1 cellular context compared by ENCODE assay signal in genomic region chr2:3423492-3424170, GRCh38.
TF ChIP-seq lines count a peak whose summit lies in the region.

No MANE protein-coding gene starts in this region.

TF ChIP-seq in HepG2, 621 proteins besides CTCF, POLR2A, EP300 and RAD21 (continued from another document and continues in another):
- TF ChIP-seq KIAA2018 (CRISPR knock-in tag; IDR thresholded peaks at IDR 0.05; ENCODE audit: borderline replicate concordance) (no peak), ZNF556 (CRISPR knock-in tag; IDR thresholded peaks at IDR 0.05; ENCODE audit: borderline replicate concordance) (0 out of 2 replicates have a peak, but pooled peaks have one; percentile 60), JARID2 (CRISPR knock-in tag; IDR thresholded peaks at IDR 0.05; ENCODE audit: insufficient replicate concordance) (no peak), ZFP37 (CRISPR knock-in tag; IDR thresholded peaks at IDR 0.05; ENCODE audit: borderline replicate concordance) (no peak), SNAI1 (CRISPR knock-in tag; IDR thresholded peaks at IDR 0.05; ENCODE audit: borderline replicate concordance) (no peak), ZFP82 (CRISPR knock-in tag; IDR thresholded peaks at IDR 0.05; ENCODE audit: borderline replicate concordance) (no peak), GFI1 (CRISPR knock-in tag; IDR thresholded peaks at IDR 0.05; ENCODE audit: borderline replicate concordance) (no peak), POLR2AphosphoS5 (IDR thresholded peaks at IDR 0.05; ENCODE audit: low read depth, low read length) (no peak), SOX13 (IDR thresholded peaks at IDR 0.05) (no peak), SOX13 (CRISPR knock-in tag; conservative IDR thresholded peaks at IDR 0.05 in 1 of 2, IDR thresholded peaks at IDR 0.05 in 1 of 2) (peak in 1 of 2 experiments; percentile 24; a peak in 1 of 4 replicates), MBNL3 (CRISPR knock-in tag; conservative IDR thresholded peaks at IDR 0.05) (no peak), ZNF629 (CRISPR knock-in tag; conservative IDR thresholded peaks at IDR 0.05) (no peak), EED (CRISPR knock-in tag; IDR thresholded peaks at IDR 0.05) (no peak), ISL2 (CRISPR knock-in tag; IDR thresholded peaks at IDR 0.05) (no peak), ZNF784 (CRISPR knock-in tag; IDR thresholded peaks at IDR 0.05; ENCODE audit: borderline replicate concordance) (no peak), DNMT3B (CRISPR knock-in tag; conservative IDR thresholded peaks at IDR 0.05) (no peak), HDAC2 (CRISPR knock-in tag; IDR thresholded peaks at IDR 0.05) (no peak), ZEB1 (IDR thresholded peaks at IDR 0.05; ENCODE audit: insufficient replicate concordance, low read depth) (no peak), KMT2B (CRISPR knock-in tag; IDR thresholded peaks at IDR 0.05) (no peak), ZNF619 (CRISPR knock-in tag; IDR thresholded peaks at IDR 0.05) (peak; percentile 84; the same call in 1 of the 2 replicates), SP4 (CRISPR knock-in tag; IDR thresholded peaks at IDR 0.05) (peak; percentile 8; the same call in 1 of the 2 replicates), RARG (CRISPR knock-in tag; IDR thresholded peaks at IDR 0.05; ENCODE audit: low read depth) (no peak), TARDBP (CRISPR knock-in tag; IDR thresholded peaks at IDR 0.05) (peak; percentile 68; the same call in 1 of the 2 replicates), ZBTB42 (CRISPR knock-in tag; IDR thresholded peaks at IDR 0.05) (no peak), SMAD3 (CRISPR knock-in tag; IDR thresholded peaks at IDR 0.05) (0 out of 2 replicates have a peak, but pooled peaks have one; percentile 34), ZNF598 (CRISPR knock-in tag; IDR thresholded peaks at IDR 0.05; ENCODE audit: borderline replicate concordance) (no peak), RAD51 (IDR thresholded peaks at IDR 0.05; ENCODE audit: borderline replicate concordance) (no peak), YEATS4 (CRISPR knock-in tag; IDR thresholded peaks at IDR 0.05; ENCODE audit: borderline replicate concordance) (no peak), FOXC1 (CRISPR knock-in tag; IDR thresholded peaks at IDR 0.05; ENCODE audit: borderline replicate concordance) (no peak), GLI4 (CRISPR knock-in tag; IDR thresholded peaks at IDR 0.05; ENCODE audit: borderline replicate concordance) (no peak), ZSCAN20 (CRISPR knock-in tag; IDR thresholded peaks at IDR 0.05; ENCODE audit: borderline replicate concordance) (no peak), ZNF354B (CRISPR knock-in tag; IDR thresholded peaks at IDR 0.05) (no peak), BCL3 (CRISPR knock-in tag; IDR thresholded peaks at IDR 0.05) (no peak), MLLT10 (CRISPR knock-in tag; IDR thresholded peaks at IDR 0.05) (no peak)
- TF ChIP-seq, protein P1, sequence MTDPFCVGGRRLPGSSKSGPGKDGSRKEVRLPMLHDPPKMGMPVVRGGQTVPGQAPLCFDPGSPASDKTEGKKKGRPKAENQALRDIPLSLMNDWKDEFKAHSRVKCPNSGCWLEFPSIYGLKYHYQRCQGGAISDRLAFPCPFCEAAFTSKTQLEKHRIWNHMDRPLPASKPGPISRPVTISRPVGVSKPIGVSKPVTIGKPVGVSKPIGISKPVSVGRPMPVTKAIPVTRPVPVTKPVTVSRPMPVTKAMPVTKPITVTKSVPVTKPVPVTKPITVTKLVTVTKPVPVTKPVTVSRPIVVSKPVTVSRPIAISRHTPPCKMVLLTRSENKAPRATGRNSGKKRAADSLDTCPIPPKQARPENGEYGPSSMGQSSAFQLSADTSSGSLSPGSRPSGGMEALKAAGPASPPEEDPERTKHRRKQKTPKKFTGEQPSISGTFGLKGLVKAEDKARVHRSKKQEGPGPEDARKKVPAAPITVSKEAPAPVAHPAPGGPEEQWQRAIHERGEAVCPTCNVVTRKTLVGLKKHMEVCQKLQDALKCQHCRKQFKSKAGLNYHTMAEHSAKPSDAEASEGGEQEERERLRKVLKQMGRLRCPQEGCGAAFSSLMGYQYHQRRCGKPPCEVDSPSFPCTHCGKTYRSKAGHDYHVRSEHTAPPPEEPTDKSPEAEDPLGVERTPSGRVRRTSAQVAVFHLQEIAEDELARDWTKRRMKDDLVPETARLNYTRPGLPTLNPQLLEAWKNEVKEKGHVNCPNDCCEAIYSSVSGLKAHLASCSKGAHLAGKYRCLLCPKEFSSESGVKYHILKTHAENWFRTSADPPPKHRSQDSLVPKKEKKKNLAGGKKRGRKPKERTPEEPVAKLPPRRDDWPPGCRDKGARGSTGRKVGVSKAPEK (CRISPR knock-in tag; IDR thresholded peaks at IDR 0.05; ENCODE audit: borderline replicate concordance), result no peak
- TF ChIP-seq, protein P2, sequence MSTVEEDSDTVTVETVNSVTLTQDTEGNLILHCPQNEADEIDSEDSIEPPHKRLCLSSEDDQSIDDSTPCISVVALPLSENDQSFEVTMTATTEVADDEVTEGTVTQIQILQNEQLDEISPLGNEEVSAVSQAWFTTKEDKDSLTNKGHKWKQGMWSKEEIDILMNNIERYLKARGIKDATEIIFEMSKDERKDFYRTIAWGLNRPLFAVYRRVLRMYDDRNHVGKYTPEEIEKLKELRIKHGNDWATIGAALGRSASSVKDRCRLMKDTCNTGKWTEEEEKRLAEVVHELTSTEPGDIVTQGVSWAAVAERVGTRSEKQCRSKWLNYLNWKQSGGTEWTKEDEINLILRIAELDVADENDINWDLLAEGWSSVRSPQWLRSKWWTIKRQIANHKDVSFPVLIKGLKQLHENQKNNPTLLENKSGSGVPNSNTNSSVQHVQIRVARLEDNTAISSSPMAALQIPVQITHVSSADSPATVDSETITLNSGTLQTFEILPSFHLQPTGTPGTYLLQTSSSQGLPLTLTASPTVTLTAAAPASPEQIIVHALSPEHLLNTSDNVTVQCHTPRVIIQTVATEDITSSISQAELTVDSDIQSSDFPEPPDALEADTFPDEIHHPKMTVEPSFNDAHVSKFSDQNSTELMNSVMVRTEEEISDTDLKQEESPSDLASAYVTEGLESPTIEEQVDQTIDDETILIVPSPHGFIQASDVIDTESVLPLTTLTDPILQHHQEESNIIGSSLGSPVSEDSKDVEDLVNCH (CRISPR knock-in tag; IDR thresholded peaks at IDR 0.05), result no peak
- TF ChIP-seq, protein P3, sequence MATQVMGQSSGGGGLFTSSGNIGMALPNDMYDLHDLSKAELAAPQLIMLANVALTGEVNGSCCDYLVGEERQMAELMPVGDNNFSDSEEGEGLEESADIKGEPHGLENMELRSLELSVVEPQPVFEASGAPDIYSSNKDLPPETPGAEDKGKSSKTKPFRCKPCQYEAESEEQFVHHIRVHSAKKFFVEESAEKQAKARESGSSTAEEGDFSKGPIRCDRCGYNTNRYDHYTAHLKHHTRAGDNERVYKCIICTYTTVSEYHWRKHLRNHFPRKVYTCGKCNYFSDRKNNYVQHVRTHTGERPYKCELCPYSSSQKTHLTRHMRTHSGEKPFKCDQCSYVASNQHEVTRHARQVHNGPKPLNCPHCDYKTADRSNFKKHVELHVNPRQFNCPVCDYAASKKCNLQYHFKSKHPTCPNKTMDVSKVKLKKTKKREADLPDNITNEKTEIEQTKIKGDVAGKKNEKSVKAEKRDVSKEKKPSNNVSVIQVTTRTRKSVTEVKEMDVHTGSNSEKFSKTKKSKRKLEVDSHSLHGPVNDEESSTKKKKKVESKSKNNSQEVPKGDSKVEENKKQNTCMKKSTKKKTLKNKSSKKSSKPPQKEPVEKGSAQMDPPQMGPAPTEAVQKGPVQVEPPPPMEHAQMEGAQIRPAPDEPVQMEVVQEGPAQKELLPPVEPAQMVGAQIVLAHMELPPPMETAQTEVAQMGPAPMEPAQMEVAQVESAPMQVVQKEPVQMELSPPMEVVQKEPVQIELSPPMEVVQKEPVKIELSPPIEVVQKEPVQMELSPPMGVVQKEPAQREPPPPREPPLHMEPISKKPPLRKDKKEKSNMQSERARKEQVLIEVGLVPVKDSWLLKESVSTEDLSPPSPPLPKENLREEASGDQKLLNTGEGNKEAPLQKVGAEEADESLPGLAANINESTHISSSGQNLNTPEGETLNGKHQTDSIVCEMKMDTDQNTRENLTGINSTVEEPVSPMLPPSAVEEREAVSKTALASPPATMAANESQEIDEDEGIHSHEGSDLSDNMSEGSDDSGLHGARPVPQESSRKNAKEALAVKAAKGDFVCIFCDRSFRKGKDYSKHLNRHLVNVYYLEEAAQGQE (IDR thresholded peaks at IDR 0.05; ENCODE audit: borderline replicate concordance in 1 of 2, low read depth in 1 of 2, low read length in 2 of 2), result no peak
